8 cellular contexts compared by ENCODE assay signal in genomic region chr11:117824571-117825537, GRCh38. TPM values are rescaled to one million over a fixed set of nuclear protein-coding genes. Genes with fewer than 3 reads are reported as not detected.
DNase-seq lines count a peak whose midpoint lies in the region; ATAC-seq and TF ChIP-seq lines count a peak whose summit lies in the region.

FXYD2 (minus strand) TSS chr11:117824744; CDS start chr11:117824678, 66 bp downstream.

- peak within 1 kb of the TSS; percentile 57 to 74 (median 64) for H3K27ac ChIP-seq in Peyer's patch
- peak within 1 kb of the TSS; percentile 57 to 86 (median 69) for H3K27ac ChIP-seq in esophagus squamous epithelium

- no peak within 1 kb of the TSS for H3K4me3 ChIP-seq in Peyer's patch
- H3K4me3 ChIP-seq in esophagus squamous epithelium = peak within 1 kb of the TSS in 1 of 4 donors; percentile 1

- H3K4me1 ChIP-seq in Peyer's patch = peaks cover 0 to 40% (median 14%) of the 10 kb centered on the region in 4 donors
- H3K4me1 ChIP-seq in esophagus squamous epithelium = peaks cover 8 to 59% (median 41%) of the 10 kb centered on the region in 3 donors

- in situ Hi-C loops in Caki2 (cut with HindIII; ENCODE audit: low pct_unique_long_range_greater_than_20kb, low sequenced_read_pairs) = no loop called here

- no peaks in the 10 kb centered on the region for H3K27me3 ChIP-seq in Peyer's patch
- H3K27me3 ChIP-seq in esophagus squamous epithelium = peaks cover 0 to 31% (median 0%) of the 10 kb centered on the region in 4 donors

- intact Hi-C loops in esophagus squamous epithelium (cut with DNase I) (no loop called here), posterior vena cava (cut with DNase I) (no loop called here)

- TF ChIP-seq CTCF in Peyer's patch (IDR thresholded peaks at IDR 0.05) = no peak
- no peak for TF ChIP-seq CTCF in esophagus squamous epithelium (IDR thresholded peaks at IDR 0.05)

- DNase-seq in Caki2 (ENCODE audit: low read depth) (peak; percentile 74), Peyer's patch (peak in 2 of 3 donors; percentile 53 to 62), esophagus squamous epithelium (lab: John Stamatoyannopoulos, UW) (no peak), posterior vena cava (ENCODE audit: low spot score) (peak; percentile 86), RKO (ENCODE audit: low spot score) (no peak)

- no peak for TF ChIP-seq POLR2A in Peyer's patch (IDR thresholded peaks at IDR 0.05)
- no peak for TF ChIP-seq POLR2A in esophagus squamous epithelium (IDR thresholded peaks at IDR 0.05)

- ATAC-seq in HG03432 (IDR thresholded peaks at IDR 0.05; ENCODE audit: unreplicated experiment) (no peak), HG03139 (IDR thresholded peaks at IDR 0.05; ENCODE audit: unreplicated experiment) (no peak), HG02884 (IDR thresholded peaks at IDR 0.05; ENCODE audit: unreplicated experiment) (no peak)

- H3K9me3 ChIP-seq in Peyer's patch = no peaks in the 10 kb centered on the region
- H3K9me3 ChIP-seq in esophagus squamous epithelium = no peaks in the 10 kb centered on the region

- 48 to 54% methylated on average over 17 of the region's 22 CpGs for WGBS in esophagus squamous epithelium, 2 donors

- H3K36me3 ChIP-seq in Peyer's patch (no peaks in the 10 kb centered on the region), esophagus squamous epithelium (no peaks in the 10 kb centered on the region)

RNA-seq across cellular contexts. Expression of gene FXYD2, which starts in this region (rescaled TPM):
- 427 and 456 TPM in 2 replicates for total RNA-seq in Caki2 (2014; rRNA removed; shearing (Covaris generic); ENCODE audit: low replicate concordance)
- 1 to 10 TPM in 1 of 4 donors, under 1 TPM in 1, not detected in 2; 0.67 to 1.7 TPM for total RNA-seq in Peyer's patch
- under 1 TPM in 2 of 4 donors, not detected in 2; 0.19 to 0.95 TPM for total RNA-seq in esophagus squamous epithelium
- 1 to 10 TPM; 3.6 to 4.5 TPM for total RNA-seq in posterior vena cava

Comparison
In these comparisons a context has a peak if more than half of its experiments do, and no peak if none do; other contexts are left out.
1. RNA of gene FXYD2 (total RNA-seq): 427 to 456 TPM in Caki2; 3.6 to 4.5 TPM in posterior vena cava, 0.67 to 1.7 TPM in Peyer's patch and 0.19 to 0.95 TPM in esophagus squamous epithelium; every median in the first group is over 10 times any median in the second.
2. DNase-seq: peak in Caki2 (single experiment), Peyer's patch (2 of 3) and posterior vena cava (single experiment); none in esophagus squamous epithelium (single experiment) and RKO (single experiment).